19 cellular contexts compared by ENCODE assay signal in genomic region chr2:25076749-25077148, GRCh38. TPM values are rescaled to one million over a fixed set of nuclear protein-coding genes. Genes with fewer than 3 reads are reported as not detected.
DNase-seq lines count a peak whose midpoint lies in the region; ATAC-seq and TF ChIP-seq lines count a peak whose summit lies in the region.
"Had no signal": no experiment of that assay in that cellular context is flagged by ENCODE, and none has a peak within 500 bp of the region (broad histone marks: within the 10 kb centered on the region; RNA-seq: fewer than 3 reads in every experiment).

No MANE protein-coding gene starts in this region.

- H3K36me3 ChIP-seq in GM23248 (ENCODE audit: low read depth) (no peaks in the 10 kb centered on the region), SK-N-MC (ENCODE audit: insufficient read depth, low read length) (no peaks in the 10 kb centered on the region), left lung (no peaks in the 10 kb centered on the region)
- H3K36me3 ChIP-seq: transverse colon had no signal

- peaks cover 6% of the 10 kb centered on the region for H3K9me3 Mint-ChIP-seq in mesothelial cell of epicardium
- H3K9me3 Mint-ChIP-seq in endothelial cell (ENCODE audit: unreplicated experiment), result no peaks in the 10 kb centered on the region
- H3K9me3 Mint-ChIP-seq: activated T-cell treated with anti-CD3 and anti-CD28 coated beads, Interleukin-2, amount 50 U/mL, for 24 hours; naive B cell; stimulated activated naive B cell treated with anti-CD40 and anti-IgM and Interleukin-4, amounts not matched to agents 10 μg/mL and 1 μg/mL and 100 μg/mL, for 72 hours had no signal

- intact Hi-C loops in left lung (cut with DNase I), result no loop called here

- no peaks in the 10 kb centered on the region for H3K9me2 ChIP-seq in GM23248 (ENCODE audit: insufficient read depth)

- H3K27me3 Mint-ChIP-seq in mesothelial cell of epicardium (ENCODE audit: low read depth) (no peaks in the 10 kb centered on the region), endothelial cell (ENCODE audit: unreplicated experiment) (no peaks in the 10 kb centered on the region)

- no peak overlapping the region for H3K4me3 Mint-ChIP-seq in mesothelial cell of epicardium
- H3K4me3 Mint-ChIP-seq in endothelial cell (ENCODE audit: unreplicated experiment), result no peak overlapping the region
- H3K4me3 Mint-ChIP-seq: activated T-cell treated with anti-CD3 and anti-CD28 coated beads, Interleukin-2, amount 50 U/mL, for 24 hours; naive B cell; stimulated activated naive B cell treated with anti-CD40 and anti-IgM and Interleukin-4, amounts not matched to agents 10 μg/mL and 1 μg/mL and 100 μg/mL, for 72 hours had no signal

- in situ Hi-C loops in GM23248 (cut with MboI), result no loop called here

- no peak overlapping the region for H3K9ac ChIP-seq in GM23248
- no peak overlapping the region for H3K9ac ChIP-seq in SK-N-MC (ENCODE audit: insufficient read length)

- no peak overlapping the region for H2AFZ ChIP-seq in GM23248
- H2AFZ ChIP-seq: PC-9 had no signal

- no peaks in the 10 kb centered on the region for H3K79me2 ChIP-seq in GM23248 (ENCODE audit: insufficient read depth)

- H3K9me3 ChIP-seq in GM23248 (ENCODE audit: low read depth) (no peaks in the 10 kb centered on the region), SK-N-MC (ENCODE audit: low read depth, low read length) (no peaks in the 10 kb centered on the region), left lung (no peaks in the 10 kb centered on the region)
- H3K9me3 ChIP-seq: transverse colon had no signal

- H3K4me3 ChIP-seq in GM23248 (no peak overlapping the region), SK-N-MC (peak overlapping the region; percentile 42; the same call in 1 of the 2 replicates), left lung (no peak overlapping the region)
- H3K4me3 ChIP-seq: PC-9, transverse colon had no signal

- TF ChIP-seq CTCF in mesothelial cell of epicardium (IDR thresholded peaks at IDR 0.05; ENCODE audit: unreplicated experiment), result no peak
- TF ChIP-seq CTCF in left lung (IDR thresholded peaks at IDR 0.05), result no peak
- TF ChIP-seq CTCF in endothelial cell (IDR thresholded peaks at IDR 0.05; ENCODE audit: unreplicated experiment), result no peak

- H4K20me1 ChIP-seq in GM23248 (ENCODE audit: insufficient read depth), result no peaks in the 10 kb centered on the region

- DNase-seq in DMS 273 (lab: John Stamatoyannopoulos, UW; ENCODE audit: unreplicated experiment), result peak; percentile 32
- DNase-seq in DMS 273 treated with DMSO at 0.1 percent for 48 hours (lab: John Stamatoyannopoulos, UW), result no peak
- DNase-seq in GM23248, result peak; percentile 11
- peak; percentile 34 for DNase-seq in SK-N-MC (ENCODE audit: low read depth, low spot score)
- no peak for DNase-seq in mesothelial cell of epicardium (ENCODE audit: low spot score in 2 of 2, unreplicated experiment in 2 of 2)
- DNase-seq in NCI-H345 (lab: John Stamatoyannopoulos, UW), result no peak
- no peak for DNase-seq in left lung
- no peak for DNase-seq in endothelial cell (ENCODE audit: low spot score)
- DNase-seq: activated CD4-positive, alpha-beta T cell treated with anti-CD3 and anti-CD28 coated beads, Interleukin-2, amount 50 U/mL, for 48 hours; activated naive CD4-positive, alpha-beta T cell treated with anti-CD3 and anti-CD28 coated beads, Interleukin-2, amount 50 U/mL, for 16 hours; activated T-cell treated with anti-CD3 and anti-CD28 coated beads, Interleukin-2, amount 50 U/mL, for 24 hours; DMS79; naive B cell; NCI-H187 treated with DMSO at 0.1 percent for 48 hours; NCI-H526 treated with DMSO at 0.1 percent for 48 hours; PC-9; stimulated activated naive B cell treated with anti-CD40 and anti-IgM and Interleukin-4, amounts not matched to agents 10 μg/mL and 1 μg/mL and 100 μg/mL, for 72 hours; transverse colon had no signal

- WGBS in GM23248 (ENCODE audit: low coverage in 1 of 2, low lambda C conversion rate in 2 of 2, missing lambda C conversion rate in 2 of 2), 2 experiments, result 23 to 24% methylated on average over 5 of the region's 5 CpGs

- ATAC-seq in left lung, result no peak
- ATAC-seq: stimulated activated naive B cell treated with anti-CD40 and anti-IgM and Interleukin-4, amounts not matched to agents 10 μg/mL and 1 μg/mL and 100 μg/mL, for 72 hours had no signal

- H3K4me1 ChIP-seq in GM23248 (ENCODE audit: insufficient read depth) (peaks cover 10% of the 10 kb centered on the region; the same call in 1 of the 2 replicates), left lung (peaks cover 4 to 5% of the 10 kb centered on the region in 2 donors)

- H3K27ac ChIP-seq in GM23248, result no peak overlapping the region
- peak overlapping the region; percentile 63; the same call in 1 of the 2 replicates for H3K27ac ChIP-seq in SK-N-MC
- no peak overlapping the region for H3K27ac ChIP-seq in left lung
- H3K27ac ChIP-seq: 22Rv1, PC-9, transverse colon had no signal

- peaks cover 9% of the 10 kb centered on the region for H3F3A ChIP-seq in GM23248 (ENCODE audit: insufficient read depth)

- H3K27ac Mint-ChIP-seq in mesothelial cell of epicardium (peak overlapping the region; percentile 60), endothelial cell (ENCODE audit: unreplicated experiment) (no peak overlapping the region)
- H3K27ac Mint-ChIP-seq: activated T-cell treated with anti-CD3 and anti-CD28 coated beads, Interleukin-2, amount 50 U/mL, for 24 hours; naive B cell; stimulated activated naive B cell treated with anti-CD40 and anti-IgM and Interleukin-4, amounts not matched to agents 10 μg/mL and 1 μg/mL and 100 μg/mL, for 72 hours had no signal

- H3K27me3 ChIP-seq in GM23248 (replicated peaks; ENCODE audit: insufficient read depth) (peaks cover 13% of the 10 kb centered on the region; the same call in 1 of the 2 replicates), left lung (no peaks in the 10 kb centered on the region)
- H3K27me3 ChIP-seq: transverse colon had no signal

- H3K4me1 Mint-ChIP-seq in mesothelial cell of epicardium (peaks cover 28% of the 10 kb centered on the region), endothelial cell (ENCODE audit: unreplicated experiment) (peaks cover 20% of the 10 kb centered on the region)

- H3K36me3 Mint-ChIP-seq in mesothelial cell of epicardium (peaks cover 5% of the 10 kb centered on the region), endothelial cell (ENCODE audit: low read depth, unreplicated experiment) (no peaks in the 10 kb centered on the region)
- H3K36me3 Mint-ChIP-seq: stimulated activated naive B cell treated with anti-CD40 and anti-IgM and Interleukin-4, amounts not matched to agents 10 μg/mL and 1 μg/mL and 100 μg/mL, for 72 hours had no signal

- H3K4me2 ChIP-seq in GM23248 (ENCODE audit: unreplicated experiment), result no peak overlapping the region
- H3K4me2 ChIP-seq: PC-9 had no signal

RNA-seq across cellular contexts. Expression of gene EFR3B, which starts 34.9 kb away (rescaled TPM):
- total RNA-seq in GM23248 (2014; rRNA removed; shearing (Covaris generic)), result 0.76 and 0.97 TPM in 2 replicates
- 0.51 and 0.75 TPM in 2 replicates for polyA plus RNA-seq in GM23248 (2016; fragmentation: Nextera tagmentation; extraction: Ambion mirVana)
- total RNA-seq in mesothelial cell of epicardium, result 14.4 to 16.7 TPM (median 15.4 TPM) in 3 replicates
- 1 to 10 TPM; 2.4 to 9.2 TPM for total RNA-seq in left lung
- 11.3 TPM for total RNA-seq in endothelial cell (ENCODE audit: unreplicated experiment)
- total RNA-seq: PC-9 had no signal

Comparison
In these comparisons a context has a peak if more than half of its experiments do, and no peak if none do; other contexts are left out.
1. DNase-seq: peak in DMS 273 (single experiment), GM23248 (single experiment) and SK-N-MC (single experiment); none in DMS 273 treated with DMSO at 0.1 percent for 48 hours (single experiment), mesothelial cell of epicardium (0 of 2), NCI-H345 (single experiment), left lung (0 of 2) and endothelial cell (single experiment).